32 cellular contexts compared by ENCODE assay signal in the genomic region with DNA sequence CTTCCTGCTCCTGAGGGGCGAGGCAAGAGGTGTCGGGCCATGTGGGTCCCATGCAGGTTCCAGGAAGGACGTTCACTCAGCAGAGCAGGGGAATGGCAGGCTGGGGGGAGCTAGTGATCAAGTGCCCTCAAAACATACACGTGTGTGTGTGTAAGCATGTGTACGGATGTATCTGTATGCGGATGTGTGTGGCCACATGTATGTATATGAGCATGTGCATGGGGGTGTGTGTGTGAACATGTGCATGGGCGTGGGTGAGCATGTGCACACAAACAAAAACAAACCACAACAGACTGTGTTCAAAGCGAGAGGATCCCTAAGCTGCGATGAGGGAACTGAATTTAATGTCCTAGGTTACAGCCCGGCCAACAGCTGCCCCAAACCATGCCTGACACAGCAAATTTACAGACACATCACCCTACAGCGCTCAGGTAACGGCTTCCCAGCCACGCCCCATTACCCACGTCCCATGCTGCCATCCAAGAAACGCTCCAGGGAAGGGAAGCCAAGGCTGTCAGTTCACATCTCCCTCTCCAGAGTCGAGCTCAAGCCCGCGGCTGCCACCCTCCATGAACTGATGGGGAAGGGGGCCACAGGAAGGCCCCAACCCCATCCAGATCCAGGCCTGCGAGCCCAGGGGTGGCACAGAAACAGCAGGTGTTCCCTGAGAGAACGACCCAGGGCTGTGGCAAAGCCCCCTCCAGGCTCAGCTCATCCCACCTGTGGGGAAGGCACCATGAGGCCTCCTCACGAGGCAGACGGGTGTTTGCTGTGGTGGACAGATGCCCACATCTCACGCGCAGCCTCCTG. TPM values are rescaled to one million over a fixed set of nuclear protein-coding genes. Genes with fewer than 3 reads are reported as not detected.
DNase-seq lines count a peak whose midpoint lies in the region; ATAC-seq and TF ChIP-seq lines count a peak whose summit lies in the region.
"Had no signal": no experiment of that assay in that cellular context is flagged by ENCODE, and none has a peak within 500 bp of the region (broad histone marks: within the 10 kb centered on the region; RNA-seq: fewer than 3 reads in every experiment).

No MANE protein-coding gene starts in this region.

- intact Hi-C loops in Right ventricle myocardium inferior (cut with DNase I), result no loop called here
- intact Hi-C loops in left ventricle myocardium superior (cut with micrococcal nuclease), result no loop called here
- intact Hi-C loops in activated T-helper 1 cell treated with anti-CD3 and anti-CD28 coated beads, Interleukin-12 subunit alpha, Interleukin-12 subunit beta, Interleukin-2, Interleukin-4 antibody, amounts not matched to agents 30 ng/mL and 10 ng/mL and 1 ng/mL, durations not matched to agents 14 hours and 24 hours and 36 hours (cut with micrococcal nuclease), result no loop called here

- peak overlapping the region; percentile 53 for H4K91ac ChIP-seq in neuronal stem cell (ENCODE audit: low read depth, low read length, poor library complexity)

- H3K4me3 Mint-ChIP-seq in mesothelial cell of epicardium, result no peak overlapping the region
- no peak overlapping the region for H3K4me3 Mint-ChIP-seq in activated T-helper 1 cell treated with anti-CD3 and anti-CD28 coated beads, Interleukin-12 subunit alpha, Interleukin-12 subunit beta, Interleukin-2, Interleukin-4 antibody, amounts not matched to agents 30 ng/mL and 10 ng/mL and 1 ng/mL, durations not matched to agents 14 hours and 24 hours and 36 hours
- H3K4me3 Mint-ChIP-seq: activated CD8-positive, alpha-beta T cell treated with anti-CD3 and anti-CD28 coated beads, Interleukin-2, amount 10 ng/mL, durations not matched to agents 7 days and 5 days; brain; CD8-positive, alpha-beta T cell; naive thymus-derived CD4-positive, alpha-beta T cell had no signal

- H3K36me3 Mint-ChIP-seq in mesothelial cell of epicardium, result no peaks in the 10 kb centered on the region
- no peaks in the 10 kb centered on the region for H3K36me3 Mint-ChIP-seq in activated T-helper 1 cell treated with anti-CD3 and anti-CD28 coated beads, Interleukin-12 subunit alpha, Interleukin-12 subunit beta, Interleukin-2, Interleukin-4 antibody, amounts not matched to agents 30 ng/mL and 10 ng/mL and 1 ng/mL, durations not matched to agents 14 hours and 24 hours and 36 hours (ENCODE audit: low read depth)
- H3K36me3 Mint-ChIP-seq: CD8-positive, alpha-beta T cell; naive thymus-derived CD4-positive, alpha-beta T cell had no signal

- no peaks in the 10 kb centered on the region for H3K36me3 ChIP-seq in neuronal stem cell (replicated peaks in 1 of 2; ENCODE audit: control insufficient read depth in 2 of 2, insufficient read depth in 2 of 2, low read length in 2 of 2)
- H3K36me3 ChIP-seq: HAP-1, heart right ventricle, lower lobe of right lung, SJCRH30, thyroid gland, vagina had no signal

- no peak overlapping the region for H3K9ac ChIP-seq in neuronal stem cell (ENCODE audit: low read depth, low read length, poor library complexity)

- no peak overlapping the region for H2BK120ac ChIP-seq in neuronal stem cell (ENCODE audit: low read depth, low read length)

- no peaks in the 10 kb centered on the region for H3K79me1 ChIP-seq in neuronal stem cell (ENCODE audit: low read depth, low read length)

- no peaks in the 10 kb centered on the region for H3K27me3 Mint-ChIP-seq in mesothelial cell of epicardium (ENCODE audit: low read depth)
- no peaks in the 10 kb centered on the region for H3K27me3 Mint-ChIP-seq in activated T-helper 1 cell treated with anti-CD3 and anti-CD28 coated beads, Interleukin-12 subunit alpha, Interleukin-12 subunit beta, Interleukin-2, Interleukin-4 antibody, amounts not matched to agents 30 ng/mL and 10 ng/mL and 1 ng/mL, durations not matched to agents 14 hours and 24 hours and 36 hours (ENCODE audit: insufficient read depth)
- H3K27me3 Mint-ChIP-seq: progenitor cell of endocrine pancreas had no signal

- H3K4me1 Mint-ChIP-seq in mesothelial cell of epicardium, result peaks cover 13% of the 10 kb centered on the region
- no peaks in the 10 kb centered on the region for H3K4me1 Mint-ChIP-seq in activated T-helper 1 cell treated with anti-CD3 and anti-CD28 coated beads, Interleukin-12 subunit alpha, Interleukin-12 subunit beta, Interleukin-2, Interleukin-4 antibody, amounts not matched to agents 30 ng/mL and 10 ng/mL and 1 ng/mL, durations not matched to agents 14 hours and 24 hours and 36 hours (ENCODE audit: low read depth)
- H3K4me1 Mint-ChIP-seq: naive thymus-derived CD4-positive, alpha-beta T cell had no signal

- H3K4ac ChIP-seq in neuronal stem cell (ENCODE audit: low read length), result no peak overlapping the region

- peaks cover 0 to 5% (median 0%) of the 10 kb centered on the region in 3 experiments for H3K27me3 ChIP-seq in neuronal stem cell (ENCODE audit: control insufficient read depth in 3 of 3, insufficient read depth in 3 of 3, low read depth in 1 of 3, low read length in 3 of 3)
- H3K27me3 ChIP-seq: thyroid gland, vagina had no signal

- no peak overlapping the region for H3K27ac Mint-ChIP-seq in mesothelial cell of epicardium
- H3K27ac Mint-ChIP-seq in activated T-helper 1 cell treated with anti-CD3 and anti-CD28 coated beads, Interleukin-12 subunit alpha, Interleukin-12 subunit beta, Interleukin-2, Interleukin-4 antibody, amounts not matched to agents 30 ng/mL and 10 ng/mL and 1 ng/mL, durations not matched to agents 14 hours and 24 hours and 36 hours, result no peak overlapping the region
- H3K27ac Mint-ChIP-seq: activated CD8-positive, alpha-beta T cell treated with anti-CD3 and anti-CD28 coated beads, Interleukin-2, amount 10 ng/mL, durations not matched to agents 7 days and 5 days; activated T-helper 2 cell treated with anti-CD3 and anti-CD28 coated beads, Interferon-gamma antibody, Interleukin-2, Interleukin-4, amounts not matched to agents 10 μg/mL and 5 μg/mL and 100 μg/mL, durations not matched to agents 14 hours and 24 hours and 36 hours; CD8-positive, alpha-beta T cell; naive thymus-derived CD4-positive, alpha-beta T cell; progenitor cell of endocrine pancreas had no signal

- no peak overlapping the region for H3K27ac ChIP-seq in neuronal stem cell (replicated peaks; ENCODE audit: low read length)
- H3K27ac ChIP-seq: heart right ventricle, lower lobe of right lung, SJCRH30, thyroid gland, vagina had no signal

- no peak overlapping the region for H4K8ac ChIP-seq in neuronal stem cell (ENCODE audit: low read depth, low read length)

- DNase-seq in Right ventricle myocardium inferior (ENCODE audit: missing footprints), result peak; percentile 53
- no peak for DNase-seq in left ventricle myocardium superior
- DNase-seq in NCI-H2081 (lab: John Stamatoyannopoulos, UW), result peak; percentile 35 to 58
- DNase-seq in NCI-H69 (lab: John Stamatoyannopoulos, UW), result peak; percentile 76
- no peak for DNase-seq in neuronal stem cell (ENCODE audit: low spot score)
- DNase-seq in mesothelial cell of epicardium (ENCODE audit: low spot score in 2 of 2, unreplicated experiment in 2 of 2), result no peak
- no peak for DNase-seq in activated T-helper 1 cell treated with anti-CD3 and anti-CD28 coated beads, Interleukin-12 subunit alpha, Interleukin-12 subunit beta, Interleukin-2, Interleukin-4 antibody, amounts not matched to agents 30 ng/mL and 10 ng/mL and 1 ng/mL, durations not matched to agents 14 hours and 24 hours and 36 hours (ENCODE audit: low spot score)
- DNase-seq in HUDEP-2 (lab: John Stamatoyannopoulos, UW; ENCODE audit: unreplicated experiment in 76 of 76), result no peak
- DNase-seq: activated CD4-positive, alpha-beta T cell treated with anti-CD3 and anti-CD28 coated beads for 4 hours; activated CD8-positive, alpha-beta T cell treated with anti-CD3 and anti-CD28 coated beads, Interleukin-2, amount 10 ng/mL, durations not matched to agents 7 days and 5 days; activated naive CD4-positive, alpha-beta T cell treated with anti-CD3 and anti-CD28 coated beads, Interleukin-2, amount 50 U/mL, for 16 hours; CD8-positive, alpha-beta T cell; heart right ventricle; IMR-90; kidney glomerular epithelial cell; lower lobe of right lung; naive thymus-derived CD4-positive, alpha-beta T cell; NCI-H1930; NCI-H524 treated with DMSO at 0.1 percent for 48 hours; SJCRH30; stimulated activated CD4-positive, alpha-beta T cell treated with anti-CD3 and anti-CD28 coated beads, Interleukin-12 subunit alpha, Interleukin-12 subunit beta, amount 100 ng/mL, for 4 hours; stimulated activated CD4-positive, alpha-beta T cell treated with anti-CD3 and anti-CD28 coated beads, Interleukin-2, amount 100 ng/mL, for 48 hours; SW 1271; T-helper 9 cell had no signal

- no peak overlapping the region for H2BK5ac ChIP-seq in neuronal stem cell (ENCODE audit: low read length)

- no peaks in the 10 kb centered on the region for H3K4me1 ChIP-seq in neuronal stem cell (ENCODE audit: control insufficient read depth in 2 of 2, insufficient read depth in 1 of 2, low read depth in 1 of 2, low read length in 2 of 2)
- H3K4me1 ChIP-seq: HAP-1, heart right ventricle, lower lobe of right lung, SJCRH30, thyroid gland, vagina had no signal

- H3K14ac ChIP-seq in neuronal stem cell (ENCODE audit: low read length), result no peak overlapping the region

- H2AFZ ChIP-seq in neuronal stem cell (ENCODE audit: low read length), result no peak overlapping the region

- peaks cover 0 to 8% of the 10 kb centered on the region in 2 donors for H3K9me3 ChIP-seq in neuronal stem cell (replicated peaks in 1 of 2; ENCODE audit: control insufficient read depth in 2 of 2, insufficient read depth in 1 of 2, low read depth in 1 of 2, low read length in 2 of 2)
- H3K9me3 ChIP-seq: heart right ventricle, lower lobe of right lung, SJCRH30, thyroid gland, vagina had no signal

- H3K4me3 ChIP-seq in neuronal stem cell (ENCODE audit: low read length in 2 of 2), result no peak overlapping the region
- H3K4me3 ChIP-seq: HAP-1, heart right ventricle, lower lobe of right lung, SJCRH30, thyroid gland, vagina had no signal

- no CpG with 5 or more reads among the region's 24 CpGs for WGBS in neuronal stem cell (ENCODE audit: extremely low coverage in 2 of 2, insufficient read length in 2 of 2, insufficient replicate concordance in 1 of 2), 2 donors

- no peak overlapping the region for H3K4me2 ChIP-seq in neuronal stem cell (ENCODE audit: insufficient read depth, low read length, poor library complexity, severe bottlenecking)

- no peak overlapping the region for H2BK12ac ChIP-seq in neuronal stem cell (ENCODE audit: low read length)

- no peak for TF ChIP-seq CTCF in mesothelial cell of epicardium (IDR thresholded peaks at IDR 0.05; ENCODE audit: unreplicated experiment)

- no peaks in the 10 kb centered on the region for H3K9me3 Mint-ChIP-seq in mesothelial cell of epicardium
- peaks cover 3% of the 10 kb centered on the region for H3K9me3 Mint-ChIP-seq in activated T-helper 1 cell treated with anti-CD3 and anti-CD28 coated beads, Interleukin-12 subunit alpha, Interleukin-12 subunit beta, Interleukin-2, Interleukin-4 antibody, amounts not matched to agents 30 ng/mL and 10 ng/mL and 1 ng/mL, durations not matched to agents 14 hours and 24 hours and 36 hours
- H3K9me3 Mint-ChIP-seq: activated T-helper 2 cell treated with anti-CD3 and anti-CD28 coated beads, Interferon-gamma antibody, Interleukin-2, Interleukin-4, amounts not matched to agents 10 μg/mL and 5 μg/mL and 100 μg/mL, durations not matched to agents 14 hours and 24 hours and 36 hours; CD8-positive, alpha-beta T cell had no signal

- peak overlapping the region; percentile 19 for H3K18ac ChIP-seq in neuronal stem cell (ENCODE audit: low read length)

- H2BK15ac ChIP-seq in neuronal stem cell (ENCODE audit: low read length), result no peak overlapping the region

- peak overlapping the region; percentile 17 for H3K23ac ChIP-seq in neuronal stem cell (ENCODE audit: low read depth, low read length, poor library complexity)

- ATAC-seq in Right ventricle myocardium inferior (no peak), left ventricle myocardium superior (no peak)
- ATAC-seq: activated CD8-positive, alpha-beta T cell treated with anti-CD3 and anti-CD28 coated beads, Interleukin-2, amount 10 ng/mL, durations not matched to agents 7 days and 5 days; CD8-positive, alpha-beta T cell; heart right ventricle; lower lobe of right lung; naive thymus-derived CD4-positive, alpha-beta T cell; sciatic nerve had no signal

- H2AK5ac ChIP-seq in neuronal stem cell (ENCODE audit: low read depth, low read length), result no peak overlapping the region

RNA-seq across cellular contexts. Expression of gene PTPRN2, which starts 56.6 kb away (rescaled TPM):
- 1.6 TPM for total RNA-seq in Right ventricle myocardium inferior
- total RNA-seq in left ventricle myocardium superior, result 1.3 TPM
- polyA plus RNA-seq in neuronal stem cell (2013, experiment 1 of 2), result 19.0 TPM
- polyA plus RNA-seq in neuronal stem cell (2013, experiment 2 of 2), result 20.3 TPM
- total RNA-seq in mesothelial cell of epicardium, result 2.1 to 2.2 TPM (median 2.2 TPM) in 3 replicates
- total RNA-seq in activated T-helper 1 cell treated with anti-CD3 and anti-CD28 coated beads, Interleukin-12 subunit alpha, Interleukin-12 subunit beta, Interleukin-2, Interleukin-4 antibody, amounts not matched to agents 30 ng/mL and 10 ng/mL and 1 ng/mL, durations not matched to agents 14 hours and 24 hours and 36 hours, result 0.41 and 0.47 TPM in 2 replicates
- total RNA-seq: G401, IMR-90 had no signal

Comparison
In these comparisons a context has a peak if more than half of its experiments do, and no peak if none do; other contexts are left out.
1. DNase-seq: peak in Right ventricle myocardium inferior (single experiment), NCI-H2081 (2 of 2) and NCI-H69 (single experiment); none in left ventricle myocardium superior (single experiment), neuronal stem cell (single experiment), mesothelial cell of epicardium (0 of 2), activated T-helper 1 cell treated with anti-CD3 and anti-CD28 coated beads, Interleukin-12 subunit alpha, Interleukin-12 subunit beta, Interleukin-2, Interleukin-4 antibody, amounts not matched to agents 30 ng/mL and 10 ng/mL and 1 ng/mL, durations not matched to agents 14 hours and 24 hours and 36 hours (single experiment) and HUDEP-2 (0 of 76).